In genomic region chr22:45218974-45219373, GRCh38 we compare ENCODE assay signal across 9 cellular contexts. TPM values are rescaled to one million over a fixed set of nuclear protein-coding genes. Genes with fewer than 3 reads are reported as not detected.
DNase-seq lines count a peak whose midpoint lies in the region; ATAC-seq and TF ChIP-seq lines count a peak whose summit lies in the region.
"Had no signal": no experiment of that assay in that cellular context is flagged by ENCODE, and none has a peak within 500 bp of the region (broad histone marks: within the 10 kb centered on the region; RNA-seq: fewer than 3 reads in every experiment).

No MANE protein-coding gene starts in this region.

- no peak for TF ChIP-seq POLR2A in prostate gland (IDR thresholded peaks at IDR 0.05)

- peak; percentile 76 for ATAC-seq in HG03280 (IDR thresholded peaks at IDR 0.05; ENCODE audit: unreplicated experiment)

- WGBS in prostate gland = 87% methylated on average over 9 of the region's 9 CpGs

- TF ChIP-seq CTCF in prostate gland (IDR thresholded peaks at IDR 0.05) = no peak
- no peak for TF ChIP-seq CTCF in ascending aorta (IDR thresholded peaks at IDR 0.05)

- H3K27ac ChIP-seq in prostate gland = no peak overlapping the region
- no peak overlapping the region for H3K27ac ChIP-seq in ascending aorta

- H3K27me3 ChIP-seq in prostate gland (replicated peaks; ENCODE audit: insufficient read depth) (no peaks in the 10 kb centered on the region), ascending aorta (no peaks in the 10 kb centered on the region)

- H3K4me1 ChIP-seq in prostate gland (replicated peaks) (no peaks in the 10 kb centered on the region), ascending aorta (peaks cover 0 to 8% of the 10 kb centered on the region in 2 donors)

- CTCF ChIA-PET in HEK293T (lab: Yijun Ruan, JAX) = no interaction called here

- intact Hi-C loops in prostate gland (cut with DNase I) (no loop called here), ascending aorta (cut with DNase I) (no loop called here)

- H3K36me3 ChIP-seq in prostate gland (no peaks in the 10 kb centered on the region), ascending aorta (no peaks in the 10 kb centered on the region)

- H3K9me3 ChIP-seq in prostate gland (no peaks in the 10 kb centered on the region), ascending aorta (no peaks in the 10 kb centered on the region)

- H3K4me3 ChIP-seq in prostate gland (no peak overlapping the region), ascending aorta (no peak overlapping the region)

- POLR2A ChIA-PET in HEK293T (lab: Yijun Ruan, JAX) = no interaction called here

- DNase-seq in DMS53 (lab: John Stamatoyannopoulos, UW) (peak; percentile 78), DMS53 treated with DMSO at 0.1 percent for 48 hours (lab: John Stamatoyannopoulos, UW; ENCODE audit: unreplicated experiment) (no peak), prostate gland (ENCODE audit: low spot score) (no peak), ascending aorta (ENCODE audit: low spot score in 2 of 2) (no peak), HEK293T (ENCODE audit: extremely low spot score) (no peak)
- peak; percentile 33 to 62 for DNase-seq in activated CD4-positive, alpha-beta T cell treated with anti-CD3 and anti-CD28 coated beads, Interleukin-2, amount 50 U/mL, for 48 hours
- peak; percentile 30 for DNase-seq in stimulated activated CD4-positive, alpha-beta T cell treated with anti-CD3 and anti-CD28 coated beads, Interleukin-15, amount 100 ng/mL, for 48 hours (ENCODE audit: low read depth in 2 of 2)
- DNase-seq: NCI-H345 had no signal

TF ChIP-seq in HEK293T, 16 proteins besides CTCF, POLR2A, EP300 and RAD21:
- TF ChIP-seq SP1 (IDR thresholded peaks at IDR 0.05) (no peak), ARNT (IDR thresholded peaks at IDR 0.05) (no peak), PKNOX1 (IDR thresholded peaks at IDR 0.05) (no peak), ELF4 (IDR thresholded peaks at IDR 0.05) (no peak), FOXK2 (IDR thresholded peaks at IDR 0.05) (no peak), NFRKB (IDR thresholded peaks at IDR 0.05) (no peak), HDGF (IDR thresholded peaks at IDR 0.05; ENCODE audit: borderline replicate concordance) (no peak), SUZ12 (IDR thresholded peaks at IDR 0.05) (no peak), ZNF384 (IDR thresholded peaks at IDR 0.05) (no peak), FOXA1 (IDR thresholded peaks at IDR 0.05) (no peak), L3MBTL2 (conservative IDR thresholded peaks at IDR 0.05) (no peak), BHLHE40 (IDR thresholded peaks at IDR 0.05; ENCODE audit: borderline replicate concordance) (no peak), LEF1 (IDR thresholded peaks at IDR 0.05; ENCODE audit: borderline replicate concordance) (no peak), FOXM1 (IDR thresholded peaks at IDR 0.05; ENCODE audit: borderline replicate concordance) (no peak), CTBP1 (IDR thresholded peaks at IDR 0.05; ENCODE audit: borderline replicate concordance) (no peak)
TF ChIP-seq in HEK293T: peak in this region for 0.

RNA-seq across cellular contexts. Expression of gene KIAA0930, which starts 21.7 kb away (rescaled TPM):
- total RNA-seq in prostate gland (10 to 100 TPM; 29.1 to 55.1 TPM), ascending aorta (60.0 TPM)

RNA-seq across cellular contexts. Expression of gene NUP50, which starts 55.2 kb away (rescaled TPM):
- total RNA-seq in prostate gland (100 to 1,000 TPM in 1 of 2 donors, 10 to 100 TPM in 1; 51.4 to 101 TPM), ascending aorta (75.8 TPM)

Comparison
In these comparisons a context has a peak if more than half of its experiments do, and no peak if none do; other contexts are left out.
1. DNase-seq: peak in DMS53 (single experiment), activated CD4-positive, alpha-beta T cell treated with anti-CD3 and anti-CD28 coated beads, Interleukin-2, amount 50 U/mL, for 48 hours (2 of 2) and stimulated activated CD4-positive, alpha-beta T cell treated with anti-CD3 and anti-CD28 coated beads, Interleukin-15, amount 100 ng/mL, for 48 hours (2 of 2); none in DMS53 treated with DMSO at 0.1 percent for 48 hours (single experiment), prostate gland (single experiment), ascending aorta (0 of 2) and HEK293T (single experiment).